ENCODE assay signal across 31 cellular contexts in the genomic region with DNA sequence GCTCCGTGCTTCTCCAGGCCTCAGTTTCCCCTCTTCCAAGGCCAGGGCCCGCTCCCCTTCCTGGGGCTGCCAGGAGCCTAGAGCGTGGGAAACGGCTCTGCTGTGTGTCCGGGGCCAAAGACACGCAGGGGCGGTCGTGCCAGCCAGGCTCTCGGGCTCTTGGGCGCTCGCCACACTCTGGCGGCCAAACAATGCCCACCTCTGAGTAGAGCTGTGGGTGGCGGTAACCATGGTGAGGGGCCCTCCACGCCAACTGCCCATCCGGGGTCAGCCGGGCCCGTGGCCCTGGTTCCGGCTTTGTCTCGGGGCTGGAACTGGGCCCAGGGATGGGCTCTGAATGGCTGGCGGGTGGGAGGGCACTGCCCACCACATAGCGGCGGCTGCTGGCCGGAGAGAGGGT. TPM values are rescaled to one million over a fixed set of nuclear protein-coding genes. Genes with fewer than 3 reads are reported as not detected.
DNase-seq lines count a peak whose midpoint lies in the region; ATAC-seq lines count a peak whose summit lies in the region.
"Had no signal": no experiment of that assay in that cellular context is flagged by ENCODE, and none has a peak within 500 bp of the region (broad histone marks: within the 10 kb centered on the region; RNA-seq: fewer than 3 reads in every experiment).

No MANE protein-coding gene starts in this region.

- ATAC-seq in stimulated activated naive CD8-positive, alpha-beta T cell treated with anti-CD3 and anti-CD28 coated beads, Interleukin-15, Interleukin-2, amounts not matched to agents 100 U/mL and 50 U/mL, for 24 hours = peak; percentile 8
- no peak for ATAC-seq in stimulated activated naive CD8-positive, alpha-beta T cell treated with anti-CD3 and anti-CD28 coated beads, Interleukin-15, amount 100 ng/mL, for 72 hours
- ATAC-seq in esophagus mucosa (peak; percentile 18), HG03108 (IDR thresholded peaks at IDR 0.05; ENCODE audit: unreplicated experiment) (no peak), GM21786 (IDR thresholded peaks at IDR 0.05; ENCODE audit: unreplicated experiment) (no peak)
- ATAC-seq in stimulated activated naive B cell treated with anti-CD40 and anti-IgM and Interleukin-4, amounts not matched to agents 10 μg/mL and 1 μg/mL and 100 μg/mL, for 72 hours (replicated peaks) = no peak
- ATAC-seq: left ventricle myocardium superior, PC-3, T-helper 17 cell had no signal

- no peak overlapping the region for H3K27ac Mint-ChIP-seq in stimulated activated naive CD8-positive, alpha-beta T cell treated with anti-CD3 and anti-CD28 coated beads, Interleukin-15, amount 100 ng/mL, for 72 hours
- no peak overlapping the region for H3K27ac Mint-ChIP-seq in stimulated activated naive B cell treated with anti-CD40 and anti-IgM and Interleukin-4, amounts not matched to agents 10 μg/mL and 1 μg/mL and 100 μg/mL, for 72 hours
- H3K27ac Mint-ChIP-seq: activated naive CD4-positive, alpha-beta T cell treated with anti-CD3 and anti-CD28 coated beads for 36 hours; CD4-positive, alpha-beta memory T cell; stimulated activated effector memory CD8-positive, alpha-beta T cell treated with anti-CD3 and anti-CD28 coated beads, Interleukin-12 subunit alpha, Interleukin-12 subunit beta, amount 100 ng/mL, for 72 hours; T-helper 17 cell had no signal

- no peak for DNase-seq in stimulated activated naive CD8-positive, alpha-beta T cell treated with anti-CD3 and anti-CD28 coated beads, Interleukin-15, Interleukin-2, amounts not matched to agents 100 U/mL and 50 U/mL, for 24 hours
- DNase-seq in stimulated activated naive CD8-positive, alpha-beta T cell treated with anti-CD3 and anti-CD28 coated beads, Interleukin-15, amount 100 ng/mL, for 72 hours = no peak
- DNase-seq in occipital lobe (lab: John Stamatoyannopoulos, UW) = peak; percentile 32
- no peak for DNase-seq in activated effector memory CD4-positive, alpha-beta T cell treated with Interleukin-2 at 50 U/mL for 16 hours
- no peak for DNase-seq in stimulated activated naive B cell treated with anti-CD40 and anti-IgM and Interleukin-4, amounts not matched to agents 10 μg/mL and 1 μg/mL and 100 μg/mL, for 72 hours
- DNase-seq: activated CD4-positive, alpha-beta T cell treated with anti-CD3 and anti-CD28 coated beads, Interleukin-2, amount 50 U/mL, for 48 hours; activated CD4-positive, CD25-positive, alpha-beta regulatory T cell treated with anti-CD3 and anti-CD28 coated beads, Interleukin-2, amount 50 U/mL, for 72 hours; activated naive CD4-positive, alpha-beta T cell treated with anti-CD3 and anti-CD28 coated beads for 36 hours; activated T-cell treated with anti-CD3 and anti-CD28 coated beads, Interleukin-2, amount 50 U/mL, for 48 hours; colonic mucosa; erythroblast; GOT3; Karpas-422; left ventricle myocardium superior; naive B cell; NCI-H1436; NCI-H2081; NCI-H524 treated with DMSO at 0.1 percent for 48 hours; NK-92 treated with Interleukin-12 subunit alpha and Interleukin-12 subunit beta, amount 100 ng/mL, for 24 hours; PC-3; SK-N-SH; stimulated activated CD4-positive, alpha-beta T cell treated with anti-CD3 and anti-CD28 coated beads, Interleukin-15, amount 100 ng/mL, for 24 hours; T-helper 17 cell had no signal

- peaks cover 8% of the 10 kb centered on the region for H3K4me1 Mint-ChIP-seq in stimulated activated naive CD8-positive, alpha-beta T cell treated with anti-CD3 and anti-CD28 coated beads, Interleukin-15, amount 100 ng/mL, for 72 hours
- no peaks in the 10 kb centered on the region for H3K4me1 Mint-ChIP-seq in stimulated activated naive B cell treated with anti-CD40 and anti-IgM and Interleukin-4, amounts not matched to agents 10 μg/mL and 1 μg/mL and 100 μg/mL, for 72 hours
- H3K4me1 Mint-ChIP-seq: T-helper 17 cell had no signal

- H3K9me3 Mint-ChIP-seq in stimulated activated naive CD8-positive, alpha-beta T cell treated with anti-CD3 and anti-CD28 coated beads, Interleukin-15, amount 100 ng/mL, for 72 hours = no peaks in the 10 kb centered on the region
- H3K9me3 Mint-ChIP-seq in stimulated activated naive B cell treated with anti-CD40 and anti-IgM and Interleukin-4, amounts not matched to agents 10 μg/mL and 1 μg/mL and 100 μg/mL, for 72 hours = no peaks in the 10 kb centered on the region
- H3K9me3 Mint-ChIP-seq: activated naive CD4-positive, alpha-beta T cell treated with anti-CD3 and anti-CD28 coated beads for 36 hours; stimulated activated effector memory CD8-positive, alpha-beta T cell treated with anti-CD3 and anti-CD28 coated beads, Interleukin-12 subunit alpha, Interleukin-12 subunit beta, amount 100 ng/mL, for 72 hours had no signal

- H3K36me3 Mint-ChIP-seq in stimulated activated naive B cell treated with anti-CD40 and anti-IgM and Interleukin-4, amounts not matched to agents 10 μg/mL and 1 μg/mL and 100 μg/mL, for 72 hours = no peaks in the 10 kb centered on the region
- H3K36me3 Mint-ChIP-seq: CD4-positive, alpha-beta memory T cell; naive B cell; stimulated activated effector memory CD8-positive, alpha-beta T cell treated with anti-CD3 and anti-CD28 coated beads, Interleukin-12 subunit alpha, Interleukin-12 subunit beta, amount 100 ng/mL, for 72 hours had no signal

- no peak overlapping the region for H3K4me3 Mint-ChIP-seq in stimulated activated naive CD8-positive, alpha-beta T cell treated with anti-CD3 and anti-CD28 coated beads, Interleukin-15, amount 100 ng/mL, for 72 hours
- H3K4me3 Mint-ChIP-seq in stimulated activated naive B cell treated with anti-CD40 and anti-IgM and Interleukin-4, amounts not matched to agents 10 μg/mL and 1 μg/mL and 100 μg/mL, for 72 hours = no peak overlapping the region
- H3K4me3 Mint-ChIP-seq: activated naive CD4-positive, alpha-beta T cell treated with anti-CD3 and anti-CD28 coated beads for 36 hours; CD4-positive, alpha-beta memory T cell; naive B cell; stimulated activated effector memory CD8-positive, alpha-beta T cell treated with anti-CD3 and anti-CD28 coated beads, Interleukin-12 subunit alpha, Interleukin-12 subunit beta, amount 100 ng/mL, for 72 hours; T-helper 17 cell had no signal

- H3K27me3 Mint-ChIP-seq in stimulated activated naive CD8-positive, alpha-beta T cell treated with anti-CD3 and anti-CD28 coated beads, Interleukin-15, amount 100 ng/mL, for 72 hours = no peaks in the 10 kb centered on the region
- peaks cover 0 to 5% of the 10 kb centered on the region in 2 donors for H3K27me3 Mint-ChIP-seq in stimulated activated naive B cell treated with anti-CD40 and anti-IgM and Interleukin-4, amounts not matched to agents 10 μg/mL and 1 μg/mL and 100 μg/mL, for 72 hours
- H3K27me3 Mint-ChIP-seq: naive B cell, T-helper 17 cell had no signal

RNA-seq across cellular contexts. Expression of a gene that starts 16.0 kb away (rescaled TPM):
- not detected for total RNA-seq in esophagus mucosa
- total RNA-seq in occipital lobe = not detected
- total RNA-seq: activated naive CD4-positive, alpha-beta T cell treated with anti-CD3 and anti-CD28 coated beads for 36 hours; CD4-positive, alpha-beta memory T cell; colonic mucosa; Daoy; left ventricle myocardium superior; PC-3; T-helper 17 cell; temporal lobe; ureter had no signal

RNA-seq across cellular contexts. Expression of a gene that starts 56.8 kb away (rescaled TPM):
- total RNA-seq in esophagus mucosa = 4.1 TPM
- total RNA-seq in occipital lobe = 1.9 TPM

RNA-seq across cellular contexts. Expression of a gene that starts 59.4 kb away (rescaled TPM):
- total RNA-seq in esophagus mucosa (5.7 TPM), occipital lobe (8.7 TPM)

Comparison
In these comparisons a context has a peak if more than half of its experiments do, and no peak if none do; other contexts are left out.
1. ATAC-seq: peak in stimulated activated naive CD8-positive, alpha-beta T cell treated with anti-CD3 and anti-CD28 coated beads, Interleukin-15, Interleukin-2, amounts not matched to agents 100 U/mL and 50 U/mL, for 24 hours (single experiment) and esophagus mucosa (single experiment); none in stimulated activated naive CD8-positive, alpha-beta T cell treated with anti-CD3 and anti-CD28 coated beads, Interleukin-15, amount 100 ng/mL, for 72 hours (single experiment), stimulated activated naive B cell treated with anti-CD40 and anti-IgM and Interleukin-4, amounts not matched to agents 10 μg/mL and 1 μg/mL and 100 μg/mL, for 72 hours (0 of 2), HG03108 (single experiment) and GM21786 (single experiment).